In genomic region chr20:37285664-37286374, GRCh38 we compare ENCODE assay signal across 1 cellular context.
TF ChIP-seq lines count a peak whose summit lies in the region.

No MANE protein-coding gene starts in this region.

TF ChIP-seq in HepG2, 621 proteins besides CTCF, POLR2A, EP300 and RAD21 (continued from another document and continues in another):
- TF ChIP-seq CEBPZ (IDR thresholded peaks at IDR 0.05; ENCODE audit: low read length) (no peak), ZNF740 (CRISPR knock-in tag; IDR thresholded peaks at IDR 0.05) (no peak), AHR (CRISPR knock-in tag; IDR thresholded peaks at IDR 0.05) (no peak), PRDM4 (CRISPR knock-in tag; IDR thresholded peaks at IDR 0.05; ENCODE audit: borderline replicate concordance) (no peak), ZNF207 (IDR thresholded peaks at IDR 0.05; ENCODE audit: borderline replicate concordance) (no peak), ARID4A (CRISPR knock-in tag; IDR thresholded peaks at IDR 0.05; ENCODE audit: borderline replicate concordance) (peak; percentile 89), ZNF407 (CRISPR knock-in tag; IDR thresholded peaks at IDR 0.05; ENCODE audit: not compliant biosample characterization) (no peak), ZNF773 (CRISPR knock-in tag; IDR thresholded peaks at IDR 0.05; ENCODE audit: borderline replicate concordance) (no peak), GATAD2A (CRISPR knock-in tag; IDR thresholded peaks at IDR 0.05) (peak; percentile 97), FUBP1 (CRISPR knock-in tag; IDR thresholded peaks at IDR 0.05; ENCODE audit: borderline replicate concordance) (no peak), CREB1 (IDR thresholded peaks at IDR 0.05) (0 out of 2 replicates have a peak, but pooled peaks have one; percentile 26), CREB1 (CRISPR knock-in tag; IDR thresholded peaks at IDR 0.05) (no peak), ZFP1 (CRISPR knock-in tag; IDR thresholded peaks at IDR 0.05) (peak; percentile 55; the same call in 1 of the 2 replicates), SP1 (IDR thresholded peaks at IDR 0.05) (no peak), SP1 (CRISPR knock-in tag; IDR thresholded peaks at IDR 0.05) (no peak), ADNP (CRISPR knock-in tag; IDR thresholded peaks at IDR 0.05) (no peak), ZFP36L2 (CRISPR knock-in tag; IDR thresholded peaks at IDR 0.05) (no peak), ZNF512B (CRISPR knock-in tag; IDR thresholded peaks at IDR 0.05; ENCODE audit: borderline replicate concordance) (peak; percentile 100), ZNF782 (CRISPR knock-in tag; IDR thresholded peaks at IDR 0.05; ENCODE audit: borderline replicate concordance) (no peak; the same call in 1 of the 2 replicates), GLMP (CRISPR knock-in tag; IDR thresholded peaks at IDR 0.05; ENCODE audit: borderline replicate concordance) (no peak), ZNF776 (CRISPR knock-in tag; IDR thresholded peaks at IDR 0.05) (no peak), HHEX (CRISPR knock-in tag; IDR thresholded peaks at IDR 0.05) (peak; percentile 76)
